ENCODE assay signal across 8 cellular contexts in the genomic region with DNA sequence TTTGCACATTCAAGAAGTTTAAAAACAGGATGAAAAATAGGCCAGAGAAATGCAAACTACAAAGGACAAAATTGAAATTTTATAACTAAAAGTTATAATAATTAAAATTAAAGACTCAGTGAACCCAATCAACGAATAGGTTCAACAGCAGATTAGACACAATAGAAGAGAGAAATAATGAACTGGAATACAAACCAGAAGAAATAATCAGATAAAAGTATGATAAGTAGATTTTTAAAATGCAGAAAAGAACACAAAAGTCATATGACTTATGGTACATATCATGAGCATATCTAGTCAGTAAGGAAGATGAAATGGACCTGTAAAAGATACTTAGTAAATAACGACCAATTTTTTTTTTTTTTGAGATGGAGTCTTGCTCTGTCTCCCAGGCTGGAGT.
"Had no signal": no experiment of that assay in that cellular context is flagged by ENCODE, and none has a peak within 500 bp of the region (broad histone marks: within the 10 kb centered on the region; RNA-seq: fewer than 3 reads in every experiment).

No MANE protein-coding gene starts in this region.

- DNase-seq: GDM1, GF-D8 had no signal

- H3K4me3 ChIP-seq: GM12878 had no signal

- ATAC-seq: GM12878 had no signal

- FAIRE-seq: G401.6, GM12878, GM12891, GM12892, GM18507, GM19239 had no signal
